Comparison of ENCODE assay signal across 9 cellular contexts in the genomic region with DNA sequence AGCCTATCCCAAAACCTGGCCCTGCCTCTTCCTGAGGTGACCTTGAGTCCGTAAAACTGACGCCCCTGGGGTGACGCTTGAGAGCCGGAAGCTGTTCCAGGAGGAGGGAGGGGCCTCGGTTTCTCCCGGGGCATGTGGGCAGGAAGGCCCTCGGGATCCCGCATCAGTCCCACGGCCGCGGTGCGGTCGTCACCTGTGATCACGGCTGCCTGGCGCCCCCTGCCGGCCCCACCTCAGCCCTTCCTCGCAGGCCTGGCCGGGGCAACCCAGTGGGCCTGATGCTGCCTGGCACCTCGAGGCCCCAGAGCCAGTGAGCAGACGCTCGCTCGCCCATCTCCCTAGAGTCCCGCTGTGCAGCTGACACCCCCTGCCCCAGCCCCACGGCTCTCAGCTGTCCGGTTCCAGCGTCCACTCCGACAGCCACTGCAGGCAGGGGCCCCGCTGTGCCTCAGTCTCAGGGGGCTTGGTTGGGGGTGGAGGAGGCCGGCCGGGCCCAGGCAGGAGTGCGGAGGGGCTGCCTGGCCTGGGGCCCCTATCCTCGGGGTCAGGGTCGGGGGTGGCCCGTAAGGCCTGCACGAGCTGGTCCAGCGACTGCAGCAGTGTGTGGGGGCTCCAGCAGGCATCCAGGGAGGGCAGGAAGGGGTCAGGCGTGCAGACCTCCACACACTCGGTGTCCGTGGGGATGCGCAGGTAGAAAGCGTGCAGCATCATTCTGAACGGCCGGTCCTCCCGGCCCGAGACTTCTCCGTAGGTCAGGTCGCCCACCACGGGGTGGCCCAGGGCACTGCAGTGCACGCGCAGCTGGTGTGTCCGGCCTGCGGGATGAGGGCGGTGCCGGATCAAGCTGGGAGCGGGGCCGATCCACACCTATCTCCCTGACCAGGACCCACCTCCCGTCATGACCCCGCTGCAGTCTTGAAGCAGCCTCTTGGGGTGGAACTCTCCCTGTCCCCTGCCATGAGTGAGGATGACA. TPM values are rescaled to one million over a fixed set of nuclear protein-coding genes. Genes with fewer than 3 reads are reported as not detected.
DNase-seq lines count a peak whose midpoint lies in the region; ATAC-seq and TF ChIP-seq lines count a peak whose summit lies in the region.
"Had no signal": no experiment of that assay in that cellular context is flagged by ENCODE, and none has a peak within 500 bp of the region (broad histone marks: within the 10 kb centered on the region; RNA-seq: fewer than 3 reads in every experiment).

No MANE protein-coding gene starts in this region.

- peak overlapping the region; percentile 55 for H3K4me3 Mint-ChIP-seq in activated CD4-positive, alpha-beta T cell treated with anti-CD3 and anti-CD28 coated beads, Interleukin-2, amount 10 ng/mL, durations not matched to agents 7 days and 5 days

- H3K36me3 ChIP-seq in liver (ENCODE audit: control insufficient read depth in 4 of 4, insufficient read depth in 3 of 4, low read depth in 1 of 4, low read length in 3 of 4) = peaks cover 0 to 3% (median 0%) of the 10 kb centered on the region in 4 donors

- H3K4me3 ChIP-seq in LNCaP clone FGC (ENCODE audit: low read depth, low read length) (no peak overlapping the region), liver (ENCODE audit: low read depth in 1 of 3, low read length in 3 of 3) (no peak overlapping the region)

- peaks cover 4% of the 10 kb centered on the region for H3K36me3 Mint-ChIP-seq in activated CD4-positive, alpha-beta T cell treated with anti-CD3 and anti-CD28 coated beads, Interleukin-2, amount 10 ng/mL, durations not matched to agents 7 days and 5 days (ENCODE audit: low read depth)

- WGBS in liver = 65% methylated on average over 58 of the region's 58 CpGs

- POLR2A ChIA-PET in activated CD4-positive, alpha-beta T cell treated with anti-CD3 and anti-CD28 coated beads, Interleukin-2, amount 10 ng/mL, durations not matched to agents 7 days and 5 days (lab: Charles Lee) = no interaction called here

- peak in 1 of 2 donors; percentile 82 for TF ChIP-seq RAD21 in liver (IDR thresholded peaks at IDR 0.05)

- H3K4me1 Mint-ChIP-seq in activated CD4-positive, alpha-beta T cell treated with anti-CD3 and anti-CD28 coated beads, Interleukin-2, amount 10 ng/mL, durations not matched to agents 7 days and 5 days = peaks cover 14% of the 10 kb centered on the region

- H3K9ac ChIP-seq in liver (ENCODE audit: low read depth in 1 of 2, low read length in 2 of 2) = no peak overlapping the region

- CTCF ChIA-PET in activated CD4-positive, alpha-beta T cell treated with anti-CD3 and anti-CD28 coated beads, Interleukin-2, amount 10 ng/mL, durations not matched to agents 7 days and 5 days (lab: Charles Lee) = interaction anchor here (0.6 to 2.4 kb wide), 15 partner anchors 9 to 78 kb away, joined by 3 to 10 read pairs (median 5); partner anchors contain the start of genes ANTKMT, CCDC78, CIAO3 and HAGHL

- peaks cover 0 to 4% (median 0%) of the 10 kb centered on the region in 4 donors for H3K27me3 ChIP-seq in liver (ENCODE audit: control insufficient read depth in 4 of 4, insufficient read depth in 4 of 4, low read length in 3 of 4)

- ATAC-seq in HG03342 (IDR thresholded peaks at IDR 0.05; ENCODE audit: unreplicated experiment) = no peak
- no peak for ATAC-seq in HG03175 (IDR thresholded peaks at IDR 0.05; ENCODE audit: unreplicated experiment)

- no peaks in the 10 kb centered on the region for H3K9me3 Mint-ChIP-seq in activated CD4-positive, alpha-beta T cell treated with anti-CD3 and anti-CD28 coated beads, Interleukin-2, amount 10 ng/mL, durations not matched to agents 7 days and 5 days

- DNase-seq in COLO668 (lab: John Stamatoyannopoulos, UW; ENCODE audit: unreplicated experiment) = peak; percentile 69
- DNase-seq in LNCaP clone FGC (ENCODE audit: low read depth) = no peak
- DNase-seq in activated CD4-positive, alpha-beta T cell treated with anti-CD3 and anti-CD28 coated beads, Interleukin-2, amount 10 ng/mL, durations not matched to agents 7 days and 5 days = peak; percentile 63
- peak; percentile 57 for DNase-seq in cerebellum (ENCODE audit: low spot score)
- peak; percentile 54 for DNase-seq in stimulated activated CD8-positive, alpha-beta memory T cell treated with anti-CD3 and anti-CD28 coated beads, Interleukin-12 subunit alpha, Interleukin-12 subunit beta, amount 100 ng/mL, for 1 hour (ENCODE audit: low read depth)

- no peaks in the 10 kb centered on the region for H3K27me3 Mint-ChIP-seq in activated CD4-positive, alpha-beta T cell treated with anti-CD3 and anti-CD28 coated beads, Interleukin-2, amount 10 ng/mL, durations not matched to agents 7 days and 5 days

- peaks cover 6 to 21% (median 18%) of the 10 kb centered on the region in 4 donors for H3K4me1 ChIP-seq in liver (ENCODE audit: control insufficient read depth in 4 of 4, insufficient read depth in 4 of 4, low read length in 3 of 4)

- no peak overlapping the region for H3K27ac Mint-ChIP-seq in activated CD4-positive, alpha-beta T cell treated with anti-CD3 and anti-CD28 coated beads, Interleukin-2, amount 10 ng/mL, durations not matched to agents 7 days and 5 days

- no peak overlapping the region for H3K27ac ChIP-seq in liver (ENCODE audit: low read depth in 1 of 2, low read length in 2 of 2)

- H3K9me3 ChIP-seq in liver (ENCODE audit: control insufficient read depth in 4 of 4, low read length in 3 of 4) = no peaks in the 10 kb centered on the region

- TF ChIP-seq CTCF in LNCaP clone FGC (IDR thresholded peaks at IDR 0.05; ENCODE audit: control insufficient read depth, extremely low read depth, insufficient read depth) = peak; percentile 79
- peak; percentile 67 for TF ChIP-seq CTCF in liver (IDR thresholded peaks at IDR 0.05; ENCODE audit: low read depth, low read length, missing input control)

TF ChIP-seq in liver, 16 proteins besides CTCF, POLR2A, EP300 and RAD21 (continues in another document):
- TF ChIP-seq RXRA (IDR thresholded peaks at IDR 0.05) (no peak), YY1 (IDR thresholded peaks at IDR 0.05) (no peak), MAX (IDR thresholded peaks at IDR 0.05) (no peak), FOXA2 (IDR thresholded peaks at IDR 0.05) (no peak), HNF4A (conservative IDR thresholded peaks at IDR 0.05) (no peak), GABPA (IDR thresholded peaks at IDR 0.05 in 1 of 2, conservative IDR thresholded peaks at IDR 0.05 in 1 of 2) (no peak), REST (IDR thresholded peaks at IDR 0.05) (no peak), TAF1 (conservative IDR thresholded peaks at IDR 0.05) (no peak)
- TF ChIP-seq, protein P1, sequence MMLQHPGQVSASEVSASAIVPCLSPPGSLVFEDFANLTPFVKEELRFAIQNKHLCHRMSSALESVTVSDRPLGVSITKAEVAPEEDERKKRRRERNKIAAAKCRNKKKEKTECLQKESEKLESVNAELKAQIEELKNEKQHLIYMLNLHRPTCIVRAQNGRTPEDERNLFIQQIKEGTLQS (IDR thresholded peaks at IDR 0.05) = no peak

RNA-seq across cellular contexts. Expression of gene RPUSD1, which starts 2.3 kb away (rescaled TPM):
- total RNA-seq in activated CD4-positive, alpha-beta T cell treated with anti-CD3 and anti-CD28 coated beads, Interleukin-2, amount 10 ng/mL, durations not matched to agents 7 days and 5 days = 10 to 100 TPM; 25.4 to 26.1 TPM
- 9.1 TPM for total RNA-seq in cerebellum
- total RNA-seq in liver = 1 to 10 TPM; 8.2 to 9.7 TPM
- 10 to 100 TPM in 1 of 2 donors, 1 to 10 TPM in 1; 4.5 to 10.7 TPM for polyA plus RNA-seq in liver

RNA-seq across cellular contexts. Expression of gene CHTF18, which starts 2.6 kb away (rescaled TPM):
- total RNA-seq in activated CD4-positive, alpha-beta T cell treated with anti-CD3 and anti-CD28 coated beads, Interleukin-2, amount 10 ng/mL, durations not matched to agents 7 days and 5 days = 100 to 1,000 TPM in 1 of 2 experiments, 10 to 100 TPM in 1; 85.9 to 111 TPM
- total RNA-seq in cerebellum (12.9 TPM), liver (10 to 100 TPM in 1 of 2 donors, 1 to 10 TPM in 1; 5.1 to 15.6 TPM)
- polyA plus RNA-seq in liver = 1 to 10 TPM; 1.7 to 2.6 TPM

RNA-seq across cellular contexts. Expression of gene GNG13, which starts 14.7 kb away (rescaled TPM):
- total RNA-seq in activated CD4-positive, alpha-beta T cell treated with anti-CD3 and anti-CD28 coated beads, Interleukin-2, amount 10 ng/mL, durations not matched to agents 7 days and 5 days = not detected
- total RNA-seq in cerebellum = not detected
- not detected for total RNA-seq in liver
- polyA plus RNA-seq in liver = not detected
- total RNA-seq: M059J had no signal

RNA-seq across cellular contexts. Expression of gene MSLN, which starts 25.3 kb away (rescaled TPM):
- not detected for total RNA-seq in activated CD4-positive, alpha-beta T cell treated with anti-CD3 and anti-CD28 coated beads, Interleukin-2, amount 10 ng/mL, durations not matched to agents 7 days and 5 days
- total RNA-seq in cerebellum (not detected), liver (under 1 TPM; 0.08 to 0.65 TPM)
- under 1 TPM in 1 of 2 donors, not detected in 1; 0.03 TPM for polyA plus RNA-seq in liver

RNA-seq across cellular contexts. Expression of gene CIAO3, which starts 45.1 kb away (rescaled TPM):
- total RNA-seq in activated CD4-positive, alpha-beta T cell treated with anti-CD3 and anti-CD28 coated beads, Interleukin-2, amount 10 ng/mL, durations not matched to agents 7 days and 5 days = 10 to 100 TPM; 39.5 to 39.9 TPM
- total RNA-seq in cerebellum (54.3 TPM), liver (10 to 100 TPM; 16.9 to 24.3 TPM)
- polyA plus RNA-seq in liver = 10 to 100 TPM; 13.2 to 16.0 TPM
